10 cellular contexts compared by ENCODE assay signal in genomic region chr6:157755752-157756411, GRCh38.
DNase-seq lines count a peak whose midpoint lies in the region; ATAC-seq and TF ChIP-seq lines count a peak whose summit lies in the region.
"Had no signal": no experiment of that assay in that cellular context is flagged by ENCODE, and none has a peak within 500 bp of the region (broad histone marks: within the 10 kb centered on the region; RNA-seq: fewer than 3 reads in every experiment).

No MANE protein-coding gene starts in this region.

- no peak for TF ChIP-seq POLR2A in prostate gland (IDR thresholded peaks at IDR 0.05)

- H3K27me3 Mint-ChIP-seq in CD4-positive, CD25-positive, alpha-beta regulatory T cell, result peaks cover 22% of the 10 kb centered on the region
- peaks cover 0 to 5% of the 10 kb centered on the region in 2 donors for H3K27me3 Mint-ChIP-seq in T-cell

- CTCF ChIA-PET in T-cell (lab: Charles Lee), result interaction anchor here (0.6 to 4.0 kb wide), 14 partner anchors 8 to 316 kb away, joined by 3 to 49 read pairs (median 5); no protein-coding TSS in a partner anchor

- no peak for DNase-seq in CD4-positive, CD25-positive, alpha-beta regulatory T cell
- DNase-seq in T-cell (peak in 28 of 34 experiments; percentile 28 to 85 (median 52)), DMS153 treated with DMSO at 0.1 percent for 48 hours (lab: John Stamatoyannopoulos, UW; ENCODE audit: unreplicated experiment) (no peak), prostate gland (ENCODE audit: low spot score) (no peak), cerebellar nuclear complex (lab: John Stamatoyannopoulos, UW) (no peak), kidney tubule cell (ENCODE audit: low spot score) (no peak)
- peak; percentile 80 for DNase-seq in activated naive CD4-positive, alpha-beta T cell treated with anti-CD3 and anti-CD28 coated beads, Interleukin-2, amount 50 U/mL, for 16 hours
- peak; percentile 83 for DNase-seq in stimulated activated CD4-positive, alpha-beta T cell treated with anti-CD3 and anti-CD28 coated beads, Interleukin-1b, Interleukin-23, amount 100 ng/mL, for 48 hours

- intact Hi-C loops in prostate gland (cut with DNase I), result loop anchor here (2.0 to 10.0 kb wide), 3 partner anchors 117 to 316 kb away; no protein-coding TSS in a partner anchor

- H3K4me3 Mint-ChIP-seq in CD4-positive, CD25-positive, alpha-beta regulatory T cell, result no peak overlapping the region
- H3K4me3 Mint-ChIP-seq in T-cell, result peak overlapping the region; percentile 10 to 77 (median 24)

- H3K9me3 Mint-ChIP-seq in CD4-positive, CD25-positive, alpha-beta regulatory T cell, result no peaks in the 10 kb centered on the region
- no peaks in the 10 kb centered on the region for H3K9me3 Mint-ChIP-seq in T-cell

- peak overlapping the region; percentile 75 to 86 (median 76) for H3K27ac Mint-ChIP-seq in CD4-positive, CD25-positive, alpha-beta regulatory T cell
- peak overlapping the region; percentile 69 to 84 for H3K27ac Mint-ChIP-seq in T-cell

- no peaks in the 10 kb centered on the region for H3K36me3 ChIP-seq in CD4-positive, CD25-positive, alpha-beta regulatory T cell (ENCODE audit: control insufficient read depth, insufficient read depth, low read length)
- H3K36me3 ChIP-seq in prostate gland, result no peaks in the 10 kb centered on the region
- H3K36me3 ChIP-seq: adrenal gland had no signal

- H3K27me3 ChIP-seq in CD4-positive, CD25-positive, alpha-beta regulatory T cell (ENCODE audit: control insufficient read depth, insufficient read depth, low read length), result no peaks in the 10 kb centered on the region
- H3K27me3 ChIP-seq in prostate gland (replicated peaks; ENCODE audit: insufficient read depth), result no peaks in the 10 kb centered on the region
- H3K27me3 ChIP-seq: adrenal gland had no signal

- TF ChIP-seq CTCF in prostate gland (IDR thresholded peaks at IDR 0.05), result no peak

- no peak overlapping the region for H3K4me3 ChIP-seq in CD4-positive, CD25-positive, alpha-beta regulatory T cell (ENCODE audit: low read depth, low read length)
- no peak overlapping the region for H3K4me3 ChIP-seq in prostate gland
- H3K4me3 ChIP-seq: adrenal gland had no signal

- peaks cover 7 to 64% (median 31%) of the 10 kb centered on the region in 4 donors for H3K4me1 Mint-ChIP-seq in CD4-positive, CD25-positive, alpha-beta regulatory T cell
- H3K4me1 Mint-ChIP-seq in T-cell, result peaks cover 67 to 68% (median 67%) of the 10 kb centered on the region in 3 donors

- no peak for ATAC-seq in CD4-positive, CD25-positive, alpha-beta regulatory T cell (ENCODE audit: low read depth in 2 of 2)
- peak; percentile 49 to 87 (median 66) for ATAC-seq in T-cell (replicated peaks in 1 of 4)

- no peak overlapping the region for H3K27ac ChIP-seq in CD4-positive, CD25-positive, alpha-beta regulatory T cell (ENCODE audit: insufficient read depth, low read length, poor library complexity, severe bottlenecking)
- no peak overlapping the region for H3K27ac ChIP-seq in prostate gland
- H3K27ac ChIP-seq: KMS-11 had no signal

- H3K4me1 ChIP-seq in CD4-positive, CD25-positive, alpha-beta regulatory T cell (ENCODE audit: control insufficient read depth, insufficient read depth, low read length, poor library complexity, severe bottlenecking), result peaks cover 18% of the 10 kb centered on the region
- H3K4me1 ChIP-seq in prostate gland (replicated peaks), result no peaks in the 10 kb centered on the region

- POLR2A ChIA-PET in T-cell (lab: Charles Lee), result interaction anchor here in 1 of 2 donors (1.0 to 1.2 kb wide), 3 partner anchors 8 to 145 kb away, joined by 3 to 4 read pairs (median 3); no protein-coding TSS in a partner anchor

- no peaks in the 10 kb centered on the region for H3K9me3 ChIP-seq in CD4-positive, CD25-positive, alpha-beta regulatory T cell (ENCODE audit: control insufficient read depth in 2 of 2, low read length in 2 of 2)
- no peaks in the 10 kb centered on the region for H3K9me3 ChIP-seq in prostate gland
- H3K9me3 ChIP-seq: adrenal gland had no signal

- H3K36me3 Mint-ChIP-seq in CD4-positive, CD25-positive, alpha-beta regulatory T cell, result no peaks in the 10 kb centered on the region
- H3K36me3 Mint-ChIP-seq in T-cell, result no peaks in the 10 kb centered on the region

- WGBS in prostate gland, result 83% methylated on average over 3 of the region's 3 CpGs

Comparison
In these comparisons a context has a peak if more than half of its experiments do, and no peak if none do; other contexts are left out.
1. ATAC-seq: peak in T-cell (4 of 4); none in CD4-positive, CD25-positive, alpha-beta regulatory T cell (0 of 2).
2. DNase-seq: peak in T-cell (28 of 34), activated naive CD4-positive, alpha-beta T cell treated with anti-CD3 and anti-CD28 coated beads, Interleukin-2, amount 50 U/mL, for 16 hours (single experiment) and stimulated activated CD4-positive, alpha-beta T cell treated with anti-CD3 and anti-CD28 coated beads, Interleukin-1b, Interleukin-23, amount 100 ng/mL, for 48 hours (single experiment); none in CD4-positive, CD25-positive, alpha-beta regulatory T cell (0 of 3), DMS153 treated with DMSO at 0.1 percent for 48 hours (single experiment), prostate gland (single experiment), cerebellar nuclear complex (0 of 2) and kidney tubule cell (single experiment).
3. H3K4me3 Mint-ChIP-seq: peak in T-cell (3 of 3); none in CD4-positive, CD25-positive, alpha-beta regulatory T cell (0 of 4).